In genomic region chr1:175514309-175515001, GRCh38 we compare ENCODE assay signal across 9 cellular contexts.
DNase-seq lines count a peak whose midpoint lies in the region; ATAC-seq and TF ChIP-seq lines count a peak whose summit lies in the region.
"Had no signal": no experiment of that assay in that cellular context is flagged by ENCODE, and none has a peak within 500 bp of the region (broad histone marks: within the 10 kb centered on the region; RNA-seq: fewer than 3 reads in every experiment).

No MANE protein-coding gene starts in this region.

- no peak overlapping the region for H3K27ac ChIP-seq in ascending aorta

- intact Hi-C loops in ascending aorta (cut with DNase I), result no loop called here

- no peak overlapping the region for H3K27ac Mint-ChIP-seq in nephron progenitor cell

- ATAC-seq in GM19351 (IDR thresholded peaks at IDR 0.05; ENCODE audit: unreplicated experiment) (peak; percentile 65), HG03442 (IDR thresholded peaks at IDR 0.05; ENCODE audit: unreplicated experiment) (peak; percentile 69)

- peaks cover 4% of the 10 kb centered on the region for H3K27me3 Mint-ChIP-seq in nephron progenitor cell (ENCODE audit: low read depth, poor library complexity)

- H3K4me3 Mint-ChIP-seq in nephron progenitor cell, result no peak overlapping the region

- no peaks in the 10 kb centered on the region for H3K36me3 Mint-ChIP-seq in nephron progenitor cell (ENCODE audit: low read depth)

- in situ Hi-C loops in ACHN (cut with HindIII; ENCODE audit: low pct_ligation_motif_present, low pct_unique_long_range_greater_than_20kb, low sequenced_read_pairs), result no loop called here

- H3K9me3 Mint-ChIP-seq in nephron progenitor cell, result no peaks in the 10 kb centered on the region

- no peaks in the 10 kb centered on the region for H3K36me3 ChIP-seq in ascending aorta

- DNase-seq in astrocyte of the hippocampus (ENCODE audit: low read depth, low spot score) (peak; percentile 72), nephron progenitor cell (peak; percentile 25), NAMALWA (ENCODE audit: low spot score) (no peak), NCI-H2171 (lab: John Stamatoyannopoulos, UW) (no peak), ascending aorta (ENCODE audit: low spot score in 2 of 2) (no peak), ACHN (no peak)
- DNase-seq: NCI-H2227 treated with DMSO at 0.1 percent for 48 hours had no signal

- peaks cover 29% of the 10 kb centered on the region for H3K4me1 Mint-ChIP-seq in nephron progenitor cell

- H3K27me3 ChIP-seq in ascending aorta, result no peaks in the 10 kb centered on the region

- H3K4me1 ChIP-seq in ascending aorta, result no peaks in the 10 kb centered on the region

- TF ChIP-seq CTCF in nephron progenitor cell (IDR thresholded peaks at IDR 0.05), result no peak
- no peak for TF ChIP-seq CTCF in ascending aorta (IDR thresholded peaks at IDR 0.05)

- H3K9me3 ChIP-seq in ascending aorta, result no peaks in the 10 kb centered on the region

- H3K4me3 ChIP-seq in ascending aorta, result no peak overlapping the region

Comparison
In these comparisons a context has a peak if more than half of its experiments do, and no peak if none do; other contexts are left out.
1. DNase-seq: peak in astrocyte of the hippocampus (single experiment) and nephron progenitor cell (single experiment); none in NAMALWA (single experiment), NCI-H2171 (single experiment), ascending aorta (0 of 2) and ACHN (single experiment).